In the genomic region with DNA sequence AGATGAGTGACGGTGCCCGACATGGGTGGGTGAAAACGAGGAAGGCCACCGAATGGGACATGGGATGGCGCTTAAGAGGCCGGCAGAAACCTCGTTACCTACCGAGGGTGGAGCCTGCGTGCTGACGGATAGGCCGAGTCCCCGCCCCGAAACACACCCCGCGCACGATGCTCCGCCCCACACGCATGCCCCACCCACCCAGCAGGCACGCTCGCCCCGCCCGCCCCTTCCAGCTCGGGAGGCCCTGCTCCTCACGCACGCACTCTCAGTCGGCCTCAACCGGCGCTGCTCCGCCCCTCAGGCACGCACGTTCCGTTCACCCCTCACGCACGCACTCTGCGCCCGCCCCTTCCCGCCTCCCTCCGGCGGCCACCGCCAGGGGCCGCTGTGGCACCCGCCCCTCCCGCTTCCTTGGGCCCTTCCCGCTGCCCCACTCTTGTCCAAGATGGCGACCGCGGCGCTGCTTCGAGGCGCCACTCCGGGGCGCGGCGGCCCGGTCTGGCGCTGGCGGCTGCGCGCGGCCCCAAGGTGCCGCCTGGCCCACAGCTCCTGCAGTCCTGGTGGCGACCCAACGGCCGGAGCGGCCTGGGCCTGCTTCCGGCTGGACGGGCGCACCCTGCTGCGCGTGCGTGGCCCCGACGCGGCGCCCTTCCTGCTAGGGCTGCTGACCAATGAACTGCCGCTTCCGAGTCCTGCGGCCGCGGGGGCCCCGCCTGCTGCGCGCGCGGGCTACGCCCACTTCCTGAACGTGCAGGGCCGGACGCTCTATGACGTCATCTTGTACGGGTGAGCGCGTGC, we compare ENCODE assay signal across 7 cellular contexts. TPM values are rescaled to one million over a fixed set of nuclear protein-coding genes. Genes with fewer than 3 reads are reported as not detected.
DNase-seq lines count a peak whose midpoint lies in the region; ATAC-seq, FAIRE-seq and TF ChIP-seq lines count a peak whose summit lies in the region.

A gene (plus strand): TSS at position 433 of the 798 bp plus-strand sequence. CDS start 13 bp downstream, at position 446.

- no peaks in the 10 kb centered on the region for H3K36me3 ChIP-seq in astrocyte (ENCODE audit: insufficient read depth, low read length)
- no peaks in the 10 kb centered on the region for H3K36me3 ChIP-seq in hepatocyte (replicated peaks; ENCODE audit: insufficient read depth, low read depth)

- peaks cover 4% of the 10 kb centered on the region for H3K36me3 Mint-ChIP-seq in astrocyte (ENCODE audit: low read depth, unreplicated experiment)

- H3K4me2 ChIP-seq in astrocyte (ENCODE audit: low read length) (peak within 1 kb of the TSS; percentile 94), hepatocyte (peak within 1 kb of the TSS; percentile 86)

- H3K4me1 ChIP-seq in astrocyte (ENCODE audit: insufficient read depth, low read length) (peaks cover 28% of the 10 kb centered on the region), hepatocyte (ENCODE audit: insufficient read depth) (peaks cover 20% of the 10 kb centered on the region)

- H3K27ac ChIP-seq in astrocyte (ENCODE audit: low read depth, low read length): peak within 1 kb of the TSS; percentile 99
- peak within 1 kb of the TSS; percentile 98 for H3K27ac ChIP-seq in hepatocyte

- peaks cover 32% of the 10 kb centered on the region for H3K79me2 ChIP-seq in astrocyte (ENCODE audit: insufficient read depth, low read length)
- H3K79me2 ChIP-seq in hepatocyte: peaks cover 37% of the 10 kb centered on the region

- TF ChIP-seq CTCF in astrocyte (IDR thresholded peaks at IDR 0.05; ENCODE audit: insufficient read depth, low read depth, low read length) (peak; percentile 49), hepatocyte (IDR thresholded peaks at IDR 0.05; ENCODE audit: poor library complexity) (peak; percentile 91)

- H3K27me3 ChIP-seq in astrocyte (ENCODE audit: insufficient read depth, low read length) (no peaks in the 10 kb centered on the region), hepatocyte (no peaks in the 10 kb centered on the region)

- no peaks in the 10 kb centered on the region for H3K9me2 ChIP-seq in hepatocyte (replicated peaks; ENCODE audit: insufficient read depth)

- peaks cover 2% of the 10 kb centered on the region for H3K9me3 Mint-ChIP-seq in astrocyte (ENCODE audit: unreplicated experiment)

- peaks cover 10% of the 10 kb centered on the region for H3K4me1 Mint-ChIP-seq in astrocyte (ENCODE audit: low read depth, unreplicated experiment)

- H2AFZ ChIP-seq in astrocyte (ENCODE audit: low read depth, low read length): peak within 1 kb of the TSS; percentile 96
- peak within 1 kb of the TSS; percentile 35 for H2AFZ ChIP-seq in hepatocyte

- DNase-seq in NCI-H187 treated with DMSO at 0.1 percent for 48 hours (lab: John Stamatoyannopoulos, UW) (peak; percentile 38), T-helper 22 cell (ENCODE audit: low read depth) (peak; percentile 100), astrocyte (ENCODE audit: low read depth) (peak; percentile 95), hepatocyte (ENCODE audit: low spot score) (peak; percentile 100), retina (peak; percentile 96)

- H3K27me3 Mint-ChIP-seq in astrocyte (ENCODE audit: low read depth, unreplicated experiment): no peaks in the 10 kb centered on the region

- peak within 1 kb of the TSS; percentile 99 for H3K9ac ChIP-seq in astrocyte (ENCODE audit: low read length)

- WGBS in hepatocyte (ENCODE audit: low lambda C conversion rate, missing lambda C conversion rate): under 1% methylated on average over 62 of the region's 93 CpGs

- peak within 1 kb of the TSS; percentile 95 for H3K27ac Mint-ChIP-seq in astrocyte (ENCODE audit: unreplicated experiment)

- H3K9me3 ChIP-seq in astrocyte (ENCODE audit: insufficient read depth, low read depth, low read length): no peaks in the 10 kb centered on the region
- H3K9me3 ChIP-seq in hepatocyte (ENCODE audit: low read depth): no peaks in the 10 kb centered on the region

- H3K4me3 Mint-ChIP-seq in astrocyte (ENCODE audit: unreplicated experiment): peak within 1 kb of the TSS; percentile 82

- H3K4me3 ChIP-seq in astrocyte (ENCODE audit: insufficient read depth, low read depth, low read length): peak within 1 kb of the TSS; percentile 73
- peak within 1 kb of the TSS; percentile 51 for H3K4me3 ChIP-seq in hepatocyte

- no peaks in the 10 kb centered on the region for H4K20me1 ChIP-seq in astrocyte (ENCODE audit: insufficient read depth, low read length)
- H4K20me1 ChIP-seq in hepatocyte (ENCODE audit: insufficient read depth, poor library complexity, severe bottlenecking): no peaks in the 10 kb centered on the region

- no peak for FAIRE-seq in astrocyte (lab: Jason Lieb, UNC)

- ATAC-seq in GM18502 (IDR thresholded peaks at IDR 0.05; ENCODE audit: poor library complexity, unreplicated experiment): peak; percentile 85
- ATAC-seq in HG02970 (IDR thresholded peaks at IDR 0.05; ENCODE audit: low FRiP score, unreplicated experiment): peak; percentile 83

RNA-seq across cellular contexts. Expression of the gene that starts here (rescaled TPM):
- 3.8 and 4.9 TPM in 2 replicates for total RNA-seq in astrocyte
- total RNA-seq in hepatocyte: 5.0 and 5.7 TPM in 2 replicates
- polyA plus RNA-seq in hepatocyte: 4.7 and 5.6 TPM in 2 replicates

Comparison
In these comparisons a context has a peak if more than half of its experiments do, and no peak if none do; other contexts are left out.
1. Peak in every context shown above with its lines: DNase-seq, ATAC-seq, H3K4me3 ChIP-seq and H3K27ac ChIP-seq.
2. DNase-seq: peak in every context shown above with its lines; median percentile 100 in T-helper 22 cell; 100 in hepatocyte; 96 in retina; 95 in astrocyte; 38 in NCI-H187 treated with DMSO at 0.1 percent for 48 hours.